In the genomic region with DNA sequence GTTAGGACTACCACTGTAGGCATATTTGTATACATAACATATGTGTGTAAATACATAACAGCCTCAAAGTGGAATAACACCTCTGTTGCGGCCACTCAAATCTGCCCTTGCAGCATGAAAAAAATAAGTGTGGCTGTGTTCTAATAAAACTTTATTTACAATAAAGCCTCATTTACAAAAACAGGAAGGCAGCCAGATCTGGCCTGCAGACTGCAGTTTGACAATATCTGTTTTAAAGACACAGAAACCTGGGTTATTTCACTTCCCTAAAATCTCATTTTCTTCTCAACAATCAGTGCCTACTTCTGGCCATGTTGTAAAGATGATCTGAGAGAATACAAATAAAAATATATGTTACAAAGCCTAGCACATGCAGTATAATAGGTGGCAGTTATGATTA, we compare ENCODE assay signal across 1 cellular context.
TF ChIP-seq lines count a peak whose summit lies in the region.

No MANE protein-coding gene starts in this region.

TF ChIP-seq in HepG2, 621 proteins besides CTCF, POLR2A, EP300 and RAD21 (continued from another document):
- TF ChIP-seq, protein P1, sequence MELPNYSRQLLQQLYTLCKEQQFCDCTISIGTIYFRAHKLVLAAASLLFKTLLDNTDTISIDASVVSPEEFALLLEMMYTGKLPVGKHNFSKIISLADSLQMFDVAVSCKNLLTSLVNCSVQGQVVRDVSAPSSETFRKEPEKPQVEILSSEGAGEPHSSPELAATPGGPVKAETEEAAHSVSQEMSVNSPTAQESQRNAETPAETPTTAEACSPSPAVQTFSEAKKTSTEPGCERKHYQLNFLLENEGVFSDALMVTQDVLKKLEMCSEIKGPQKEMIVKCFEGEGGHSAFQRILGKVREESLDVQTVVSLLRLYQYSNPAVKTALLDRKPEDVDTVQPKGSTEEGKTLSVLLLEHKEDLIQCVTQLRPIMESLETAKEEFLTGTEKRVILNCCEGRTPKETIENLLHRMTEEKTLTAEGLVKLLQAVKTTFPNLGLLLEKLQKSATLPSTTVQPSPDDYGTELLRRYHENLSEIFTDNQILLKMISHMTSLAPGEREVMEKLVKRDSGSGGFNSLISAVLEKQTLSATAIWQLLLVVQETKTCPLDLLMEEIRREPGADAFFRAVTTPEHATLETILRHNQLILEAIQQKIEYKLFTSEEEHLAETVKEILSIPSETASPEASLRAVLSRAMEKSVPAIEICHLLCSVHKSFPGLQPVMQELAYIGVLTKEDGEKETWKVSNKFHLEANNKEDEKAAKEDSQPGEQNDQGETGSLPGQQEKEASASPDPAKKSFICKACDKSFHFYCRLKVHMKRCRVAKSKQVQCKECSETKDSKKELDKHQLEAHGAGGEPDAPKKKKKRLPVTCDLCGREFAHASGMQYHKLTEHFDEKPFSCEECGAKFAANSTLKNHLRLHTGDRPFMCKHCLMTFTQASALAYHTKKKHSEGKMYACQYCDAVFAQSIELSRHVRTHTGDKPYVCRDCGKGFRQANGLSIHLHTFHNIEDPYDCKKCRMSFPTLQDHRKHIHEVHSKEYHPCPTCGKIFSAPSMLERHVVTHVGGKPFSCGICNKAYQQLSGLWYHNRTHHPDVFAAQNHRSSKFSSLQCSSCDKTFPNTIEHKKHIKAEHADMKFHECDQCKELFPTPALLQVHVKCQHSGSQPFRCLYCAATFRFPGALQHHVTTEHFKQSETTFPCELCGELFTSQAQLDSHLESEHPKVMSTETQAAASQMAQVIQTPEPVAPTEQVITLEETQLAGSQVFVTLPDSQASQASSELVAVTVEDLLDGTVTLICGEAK (IDR thresholded peaks at IDR 0.05), result no peak
- TF ChIP-seq, protein P1 (CRISPR knock-in tag; IDR thresholded peaks at IDR 0.05), result peak; percentile 42; the same call in 1 of the 2 replicates
- no peak for TF ChIP-seq ARNTL (CRISPR knock-in tag; IDR thresholded peaks at IDR 0.05)
TF ChIP-seq in HepG2: peak in this region for 1.
